Comparison of ENCODE assay signal across 8 cellular contexts in the genomic region with DNA sequence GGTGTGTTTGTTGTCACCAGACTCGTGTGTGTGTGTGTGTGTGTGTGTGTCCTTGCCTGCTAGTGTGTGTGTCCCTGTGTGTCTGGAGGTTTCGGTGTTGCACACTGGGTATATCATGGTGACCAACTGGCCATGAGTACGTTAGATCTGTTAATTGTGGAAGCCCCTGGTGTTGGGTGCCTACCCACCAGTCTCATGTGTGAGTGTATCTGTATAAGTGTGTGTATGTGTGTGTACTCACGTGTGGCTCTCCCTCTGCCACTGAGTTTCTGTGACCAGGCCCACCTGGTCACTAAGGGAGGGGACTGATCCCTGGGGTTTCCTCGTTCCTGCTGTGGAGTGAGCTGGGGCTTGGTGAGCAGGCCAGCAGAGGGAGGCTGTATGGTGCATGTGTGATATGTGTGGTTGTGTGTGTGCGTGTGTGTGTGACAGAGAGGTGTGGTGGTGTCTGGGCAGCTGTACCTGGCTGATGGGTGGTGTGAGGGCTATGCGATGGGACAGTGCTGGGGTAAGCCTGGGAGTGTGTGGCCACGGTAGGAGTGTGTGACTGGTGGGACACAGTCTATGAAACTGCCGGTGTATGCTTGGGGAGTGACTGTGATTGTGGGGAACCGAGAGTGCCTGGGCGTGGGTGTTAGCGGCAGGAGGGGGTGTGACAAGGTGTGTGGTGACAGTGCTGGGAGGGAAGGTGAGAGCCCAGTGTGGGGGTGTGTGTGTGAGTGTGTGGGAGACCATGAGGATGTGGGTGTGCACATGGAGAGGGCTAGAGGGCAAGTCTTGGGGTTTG. TPM values are rescaled to one million over a fixed set of nuclear protein-coding genes. Genes with fewer than 3 reads are reported as not detected.
DNase-seq lines count a peak whose midpoint lies in the region; ATAC-seq and TF ChIP-seq lines count a peak whose summit lies in the region.

No MANE protein-coding gene starts in this region.

- TF ChIP-seq CTCF in GM12865 (IDR thresholded peaks at IDR 0.05; ENCODE audit: insufficient read depth, low read depth, low read length, missing control alignments) (no peak), fibroblast of the aortic adventitia (IDR thresholded peaks at IDR 0.05; ENCODE audit: insufficient read depth, low read length) (no peak)

- H3K4me3 ChIP-seq in GM12865 (ENCODE audit: low read depth, low read length) (peak overlapping the region; percentile 89), fibroblast of the aortic adventitia (ENCODE audit: low read depth, low read length) (peak overlapping the region; percentile 83)

- peak; percentile 80 for DNase-seq in GM12865 (ENCODE audit: low read depth)
- peak; percentile 15 for DNase-seq in activated T-cell treated with anti-CD3 and anti-CD28 coated beads for 24 hours (ENCODE audit: low read depth)
- peak; percentile 4 for DNase-seq in fibroblast of the aortic adventitia (ENCODE audit: low read depth)
- peak; percentile 71 for DNase-seq in stimulated activated CD4-positive, alpha-beta T cell treated with anti-CD3 and anti-CD28 coated beads, Interleukin-2, amount 100 ng/mL, for 4 hours (ENCODE audit: low read depth)
- no peak for DNase-seq in OCI-M1 (lab: John Stamatoyannopoulos, UW)

- ATAC-seq in HG03175 (IDR thresholded peaks at IDR 0.05; ENCODE audit: unreplicated experiment) (peak; percentile 46), HG03280 (IDR thresholded peaks at IDR 0.05; ENCODE audit: unreplicated experiment) (no peak), GM19324 (IDR thresholded peaks at IDR 0.05; ENCODE audit: low FRiP score, unreplicated experiment) (no peak)

RNA-seq across cellular contexts. Expression of a gene that starts 1.9 kb away (rescaled TPM):
- total RNA-seq in fibroblast of the aortic adventitia (ENCODE audit: low replicate concordance), result 1.6 and 2.9 TPM in 2 replicates

RNA-seq across cellular contexts. Expression of a gene that starts 32.6 kb away (rescaled TPM):
- 13.9 and 15.4 TPM in 2 replicates for total RNA-seq in fibroblast of the aortic adventitia (ENCODE audit: low replicate concordance)
